Comparison of ENCODE assay signal across 9 cellular contexts in the genomic region with DNA sequence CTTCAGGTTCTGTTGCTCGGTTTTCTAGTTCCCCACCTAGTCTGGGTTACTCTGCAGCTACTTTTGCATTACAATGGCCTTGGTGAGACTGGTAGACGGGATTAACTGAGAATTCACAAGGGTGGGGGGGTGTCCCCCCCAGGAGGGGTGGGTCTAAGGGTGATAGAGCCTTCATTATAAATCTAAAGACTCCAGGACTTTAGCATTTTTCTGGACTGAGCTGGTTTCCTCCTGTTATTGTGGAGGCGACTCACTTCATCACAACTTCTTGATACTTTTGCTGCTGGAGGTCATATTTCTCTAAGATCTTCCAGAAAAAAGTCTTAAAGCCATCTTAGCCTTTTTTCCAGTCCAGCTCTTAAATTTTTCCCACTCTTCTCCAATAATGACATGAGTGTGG. TPM values are rescaled to one million over a fixed set of nuclear protein-coding genes. Genes with fewer than 3 reads are reported as not detected.
DNase-seq lines count a peak whose midpoint lies in the region; TF ChIP-seq lines count a peak whose summit lies in the region.
"Not testable (repeated sequence)": the region's sequence is repeated elsewhere in the genome, so short reads cannot be mapped to it uniquely, and the experiment has no call there.
"Had no signal": no experiment of that assay in that cellular context is flagged by ENCODE, and none has a peak within 500 bp of the region (broad histone marks: within the 10 kb centered on the region; RNA-seq: fewer than 3 reads in every experiment).

No MANE protein-coding gene starts in this region.

- H3K4me3 Mint-ChIP-seq in Caco-2 (ENCODE audit: unreplicated experiment) (peak overlapping the region; percentile 73), MCF 10A (ENCODE audit: unreplicated experiment) (peak overlapping the region; percentile 22)

- H3K9me3 Mint-ChIP-seq in Caco-2 (ENCODE audit: unreplicated experiment); MCF 10A (ENCODE audit: unreplicated experiment): not testable (repeated sequence)

- not testable (repeated sequence) for TF ChIP-seq CTCF in Caco-2 (IDR thresholded peaks at IDR 0.05; ENCODE audit: insufficient read depth in 1 of 2, low read depth in 1 of 2, low read length in 1 of 2, severe bottlenecking in 1 of 2, unreplicated experiment in 1 of 2); SK-N-SH (IDR thresholded peaks at IDR 0.05); MCF 10A (IDR thresholded peaks at IDR 0.05; ENCODE audit: unreplicated experiment)

- intact Hi-C loops in Caco-2 (cut with micrococcal nuclease; ENCODE audit: unreplicated experiment); MCF 10A (cut with micrococcal nuclease): not testable (repeated sequence)

- H3K36me3 ChIP-seq in Caco-2 (ENCODE audit: control insufficient read depth, insufficient read depth, low read length); H7 (replicated peaks; ENCODE audit: control insufficient read depth, insufficient read depth, low read length); HUES48 (ENCODE audit: control insufficient read depth, insufficient read depth, low read length); SK-N-SH (replicated peaks in 1 of 2; ENCODE audit: control insufficient read depth in 1 of 2, insufficient read depth in 2 of 2, low read length in 1 of 2): not testable (repeated sequence)

- H3K27ac ChIP-seq in HUES48 (ENCODE audit: low read depth, low read length) (peak overlapping the region; percentile 73), SK-N-SH (ENCODE audit: low read depth in 2 of 2, low read length in 1 of 2) (peak overlapping the region in 1 of 2 experiments; percentile 13; a peak in 1 of 4 replicates)

- H3K27me3 Mint-ChIP-seq in Caco-2 (ENCODE audit: insufficient read depth, unreplicated experiment); MCF 10A (ENCODE audit: insufficient read depth, unreplicated experiment): not testable (repeated sequence)

- not testable (repeated sequence) for H3K9me3 ChIP-seq in Caco-2; HUES48 (ENCODE audit: control insufficient read depth, insufficient read depth, low read length); SK-N-SH

- H3K4me2 ChIP-seq in SK-N-SH: 0 out of 2 replicates have a peak overlapping the region, but pooled peaks have one; percentile 69

- 43% methylated on average over 3 of the region's 3 CpGs for WGBS in SK-N-SH (ENCODE audit: low lambda C conversion rate)

- H3K9me2 ChIP-seq in SK-N-SH: not testable (repeated sequence)

- H3K79me2 ChIP-seq in SK-N-SH (ENCODE audit: insufficient read depth): not testable (repeated sequence)

- not testable (repeated sequence) for H4K20me1 ChIP-seq in SK-N-SH (ENCODE audit: insufficient read depth)

- DNase-seq in Caco-2; SK-N-SH; MCF 10A (ENCODE audit: unreplicated experiment): not testable (repeated sequence)
- DNase-seq in H7: peak; percentile 38
- DNase-seq in iPS-NIHi11 (ENCODE audit: low spot score): peak; percentile 26

- POLR2A ChIA-PET in Caco-2 (lab: Charles Lee): interaction anchor here (0.5 kb wide), 1 partner anchor 41 kb away, joined by 5 read pairs; no protein-coding TSS in a partner anchor
- POLR2A ChIA-PET in SK-N-SH (lab: Yijun Ruan, JAX); MCF 10A (lab: Yijun Ruan, JAX): not testable (repeated sequence)

- H3K9ac ChIP-seq in HUES48 (ENCODE audit: low read depth, low read length); SK-N-SH: not testable (repeated sequence)

- CTCF ChIA-PET in Caco-2 (lab: Charles Lee) (interaction anchor here (1.4 kb wide), 1 partner anchor 15 kb away, joined by 4 read pairs; no protein-coding TSS in a partner anchor), MCF 10A (lab: Yijun Ruan, JAX) (interaction anchor here (1.0 to 3.8 kb wide), 3 partner anchors 14 to 175 kb away, joined by 3 to 22 read pairs (median 6); no protein-coding TSS in a partner anchor)
- CTCF ChIA-PET in SK-N-SH (lab: Yijun Ruan, JAX): not testable (repeated sequence)

- TF ChIP-seq EP300 in SK-N-SH (IDR thresholded peaks at IDR 0.05; ENCODE audit: borderline replicate concordance in 1 of 2, low read depth in 1 of 2, low read length in 1 of 2): not testable (repeated sequence)

- H3K4me1 Mint-ChIP-seq in Caco-2 (ENCODE audit: low read depth, unreplicated experiment): peaks cover 27% of the 10 kb centered on the region
- H3K4me1 Mint-ChIP-seq in MCF 10A (ENCODE audit: insufficient read depth, unreplicated experiment): peaks cover 13% of the 10 kb centered on the region

- H3K4me3 ChIP-seq in Caco-2 (ENCODE audit: low read depth, low read length); H7 (ENCODE audit: insufficient read depth, low read depth, low read length); HUES48 (ENCODE audit: low read depth, low read length); SK-N-SH (ENCODE audit: low read depth in 2 of 2, low read length in 1 of 2): not testable (repeated sequence)

- not testable (repeated sequence) for H3K27me3 ChIP-seq in Caco-2 (replicated peaks; ENCODE audit: control insufficient read depth, insufficient read depth, low read length); H7 (ENCODE audit: control insufficient read depth, insufficient read depth, low read length); HUES48 (ENCODE audit: control insufficient read depth, insufficient read depth, low read length); SK-N-SH (ENCODE audit: insufficient read depth)

- not testable (repeated sequence) for BruUV-seq in Caco-2 (replicated peaks; lab: Mats Ljungman, UMichigan); MCF 10A (replicated peaks; lab: Mats Ljungman, UMichigan)

- not testable (repeated sequence) for H3K36me3 Mint-ChIP-seq in Caco-2 (ENCODE audit: insufficient read depth, unreplicated experiment); MCF 10A (ENCODE audit: insufficient read depth, unreplicated experiment)

- not testable (repeated sequence) for TF ChIP-seq RAD21 in SK-N-SH (IDR thresholded peaks at IDR 0.05; ENCODE audit: low read length)

- H3K4me1 ChIP-seq in Caco-2: peaks cover 16% of the 10 kb centered on the region
- peaks cover 22% of the 10 kb centered on the region for H3K4me1 ChIP-seq in HUES48 (ENCODE audit: control insufficient read depth, insufficient read depth, low read length)
- H3K4me1 ChIP-seq in SK-N-SH (ENCODE audit: control insufficient read depth in 1 of 2, insufficient read depth in 2 of 2, low read depth in 1 of 2, low read length in 1 of 2): not testable (repeated sequence)

- peak overlapping the region; percentile 88 for H2AFZ ChIP-seq in SK-N-SH (ENCODE audit: low read depth)

- H3F3A ChIP-seq in SK-N-SH (replicated peaks; ENCODE audit: insufficient read depth): not testable (repeated sequence)

- H3K27ac Mint-ChIP-seq in Caco-2 (ENCODE audit: unreplicated experiment): peak overlapping the region; percentile 76
- not testable (repeated sequence) for H3K27ac Mint-ChIP-seq in MCF 10A (ENCODE audit: low read depth, unreplicated experiment)

TF ChIP-seq in SK-N-SH, 30 proteins besides CTCF, POLR2A, EP300 and RAD21:
- 0 out of 2 replicates have a peak, but pooled peaks have one; percentile 1 for TF ChIP-seq FOSL2 (IDR thresholded peaks at IDR 0.05; ENCODE audit: borderline replicate concordance, low read depth)
TF ChIP-seq in SK-N-SH: peak in this region for 1; not testable (repeated sequence) for 29.

RNA-seq across cellular contexts. Expression of gene SLC2A14, which starts 19.5 kb away (rescaled TPM):
- total RNA-seq in Caco-2 (2022) (129 and 141 TPM in 2 replicates), MCF 10A (2022) (not detected in 2 replicates)
- 1.4 and 1.7 TPM in 2 replicates for total RNA-seq in H7 (2014; rRNA removed; shearing (Covaris generic))
- 0.37 and 0.39 TPM in 2 replicates for polyA plus RNA-seq in SK-N-SH (2012; rRNA removed)
- polyA plus RNA-seq in SK-N-SH (2012; cell fraction: cytosol; rRNA removed): 0.18 and 0.28 TPM in 2 replicates
- 0.80 and 1.3 TPM in 2 replicates for polyA plus RNA-seq in SK-N-SH (2012; cell fraction: nucleus; rRNA removed)
- total RNA-seq: Daoy, G401 had no signal
- polyA plus RNA-seq: CD8-positive, alpha-beta memory T cell had no signal

RNA-seq across cellular contexts. Expression of gene SLC2A3, which starts 43.8 kb away (rescaled TPM):
- total RNA-seq in Caco-2 (2022) (2,966 and 3,303 TPM in 2 replicates), MCF 10A (2022) (4.0 and 9.2 TPM in 2 replicates)
- 289 and 357 TPM in 2 replicates for total RNA-seq in H7 (2014; rRNA removed; shearing (Covaris generic))
- polyA plus RNA-seq in SK-N-SH (2012; rRNA removed): 26.6 and 35.7 TPM in 2 replicates
- polyA plus RNA-seq in SK-N-SH (2012; cell fraction: cytosol; rRNA removed): 21.0 and 23.1 TPM in 2 replicates
- polyA plus RNA-seq in SK-N-SH (2012; cell fraction: nucleus; rRNA removed): 33.8 and 71.9 TPM in 2 replicates

Comparison
In these comparisons a context has a peak if more than half of its experiments do, and no peak if none do; other contexts are left out.
1. RNA of gene SLC2A14, which starts 19.5 kb away (total RNA-seq): 129 to 141 TPM in Caco-2; 1.4 to 1.7 TPM in H7 and not detected in MCF 10A; every median in the first group is over 10 times any median in the second.
2. RNA of gene SLC2A3, which starts 43.8 kb away (total RNA-seq): 2,966 to 3,303 TPM in Caco-2 and 289 to 357 TPM in H7; 4.0 to 9.2 TPM in MCF 10A; every median in the first group is over 10 times any median in the second.